ENCODE assay signal across 1 cellular context in genomic region chr10:89700914-89701237, GRCh38.
TF ChIP-seq lines count a peak whose summit lies in the region.

No MANE protein-coding gene starts in this region.

TF ChIP-seq in endothelial cell of umbilical vein, 7 proteins besides CTCF, POLR2A, EP300 and RAD21 (continued from another document):
- TF ChIP-seq GATA2 (IDR thresholded peaks at IDR 0.05; ENCODE audit: insufficient read depth, insufficient read length, low read depth, low read length) (no peak), MAX (IDR thresholded peaks at IDR 0.05; ENCODE audit: insufficient read depth, insufficient read length) (no peak), POLR2AphosphoS5 (IDR thresholded peaks at IDR 0.05; ENCODE audit: insufficient read depth, low read depth, low read length) (no peak)
